17 cellular contexts compared by ENCODE assay signal in the genomic region with DNA sequence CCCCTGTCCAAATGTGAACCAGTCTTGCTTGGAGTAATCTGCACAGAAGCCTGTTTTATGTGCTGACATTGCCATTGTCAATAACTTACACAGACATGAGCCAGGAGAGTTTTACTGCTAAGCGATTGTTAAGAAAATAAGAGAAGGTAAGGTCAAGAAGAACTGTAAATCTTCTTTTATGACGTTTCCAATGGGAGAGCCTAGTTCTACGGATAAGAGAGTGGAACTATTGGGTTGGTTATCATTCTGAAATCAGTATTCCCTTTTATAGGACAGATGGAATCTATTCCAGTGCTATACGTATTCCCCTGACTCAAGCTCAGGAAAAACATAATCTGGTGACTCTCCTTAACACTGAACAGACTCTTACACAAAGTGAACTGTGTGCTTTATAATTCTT.
A peak's percentile ranks its signal among the peaks of the same experiment; 100 is the strongest.
DNase-seq lines count a peak whose midpoint lies in the region; ATAC-seq and TF ChIP-seq lines count a peak whose summit lies in the region.
"Had no signal": no experiment of that assay in that cellular context is flagged by ENCODE, and none has a peak within 500 bp of the region (broad histone marks: within the 10 kb centered on the region; RNA-seq: fewer than 3 reads in every experiment).

No MANE protein-coding gene starts in this region.

- intact Hi-C loops in left lung (cut with DNase I): no loop called here

- no peaks in the 10 kb centered on the region for H3K9me3 ChIP-seq in MG63
- H3K9me3 ChIP-seq in smooth muscle cell (replicated peaks; ENCODE audit: low read depth): no peaks in the 10 kb centered on the region
- no peaks in the 10 kb centered on the region for H3K9me3 ChIP-seq in left lung
- H3K9me3 ChIP-seq: BLaER1 treated with 17β-estradiol and CSF1 and Interleukin-3, amounts not matched to agents 10 nM and 100 nM; lower lobe of right lung; testis had no signal

- 37% methylated on average over 4 of the region's 4 CpGs for WGBS in smooth muscle cell (ENCODE audit: low lambda C conversion rate)

- DNase-seq in MG63 (no peak), astrocyte of the spinal cord (ENCODE audit: low read depth, low spot score) (no peak), foreskin fibroblast (peak in 1 of 2 donors; percentile 44), smooth muscle cell (lab: John Stamatoyannopoulos, UW; ENCODE audit: unreplicated experiment) (no peak), NCI-H748 treated with DMSO at 0.1 percent for 48 hours (lab: John Stamatoyannopoulos, UW) (no peak), left lung (no peak)
- DNase-seq in activated CD8-positive, alpha-beta memory T cell treated with anti-CD3 and anti-CD28 coated beads for 24 hours: no peak
- DNase-seq: activated effector memory CD4-positive, alpha-beta T cell treated with anti-CD3 and anti-CD28 coated beads, Interleukin-2, amount 50 U/mL, for 16 hours; dermis blood vessel endothelial cell; Kasumi-1; lower lobe of right lung; NCI-H446; retina; testis had no signal

- H2AFZ ChIP-seq in smooth muscle cell (ENCODE audit: low read depth): no peak overlapping the region
- H2AFZ ChIP-seq: GM23338 had no signal

- in situ Hi-C loops in astrocyte of the spinal cord (cut with HindIII; ENCODE audit: low sequenced_read_pairs): no loop called here

- H3F3A ChIP-seq in smooth muscle cell (ENCODE audit: low read depth): peaks cover 27% of the 10 kb centered on the region

- no peak overlapping the region for H3K4me2 ChIP-seq in smooth muscle cell
- H3K4me2 ChIP-seq: GM23338 had no signal

- H3K4me1 ChIP-seq in smooth muscle cell (ENCODE audit: low read depth): peaks cover 42% of the 10 kb centered on the region
- H3K4me1 ChIP-seq in left lung: peaks cover 9 to 23% of the 10 kb centered on the region in 2 donors

- H3K79me2 ChIP-seq in smooth muscle cell (ENCODE audit: low read depth): peaks cover 4% of the 10 kb centered on the region

- ATAC-seq in left lung: no peak
- ATAC-seq: GM23338; lower lobe of right lung; natural killer cell treated with Interleukin-12 subunit alpha and Interleukin-12 subunit beta and Interleukin-15 and Interleukin-18, amount 100 ng/mL, for 72 hours had no signal

- H3K36me3 ChIP-seq in MG63: peaks cover 75% of the 10 kb centered on the region
- no peaks in the 10 kb centered on the region for H3K36me3 ChIP-seq in smooth muscle cell (ENCODE audit: low read depth)
- peaks cover 0 to 7% of the 10 kb centered on the region in 2 donors for H3K36me3 ChIP-seq in left lung

- peak overlapping the region; percentile 18; the same call in 1 of the 2 replicates for H3K4me3 ChIP-seq in MG63
- H3K4me3 ChIP-seq in astrocyte of the spinal cord (ENCODE audit: low read depth, low read length): peak overlapping the region; percentile 81
- peak overlapping the region; percentile 61 to 94 for H3K4me3 ChIP-seq in foreskin fibroblast (ENCODE audit: low read depth in 1 of 2, low read length in 2 of 2)
- no peak overlapping the region for H3K4me3 ChIP-seq in smooth muscle cell
- H3K4me3 ChIP-seq in left lung: no peak overlapping the region
- H3K4me3 ChIP-seq: BLaER1 treated with 17β-estradiol and CSF1 and Interleukin-3, amounts not matched to agents 10 nM and 100 nM; GM23338; lower lobe of right lung had no signal

- no peaks in the 10 kb centered on the region for H3K27me3 ChIP-seq in MG63
- H3K27me3 ChIP-seq in smooth muscle cell (ENCODE audit: low read depth): no peaks in the 10 kb centered on the region
- no peaks in the 10 kb centered on the region for H3K27me3 ChIP-seq in left lung
- H3K27me3 ChIP-seq: BLaER1 treated with 17β-estradiol and CSF1 and Interleukin-3, amounts not matched to agents 10 nM and 100 nM; testis had no signal

- peak overlapping the region; percentile 62 for H3K27ac ChIP-seq in smooth muscle cell (ENCODE audit: low read depth)
- H3K27ac ChIP-seq in left lung: no peak overlapping the region
- H3K27ac ChIP-seq: BLaER1 treated with 17β-estradiol and CSF1 and Interleukin-3, amounts not matched to agents 10 nM and 100 nM; lower lobe of right lung had no signal

- no peak for TF ChIP-seq CTCF in astrocyte of the spinal cord (IDR thresholded peaks at IDR 0.05; ENCODE audit: low read depth, low read length)
- no peak for TF ChIP-seq CTCF in foreskin fibroblast (IDR thresholded peaks at IDR 0.05; ENCODE audit: low read depth, low read length)
- no peak for TF ChIP-seq CTCF in smooth muscle cell (IDR thresholded peaks at IDR 0.05; ENCODE audit: borderline replicate concordance, insufficient read depth, poor library complexity, severe bottlenecking)
- no peak for TF ChIP-seq CTCF in left lung (IDR thresholded peaks at IDR 0.05)

- H4K20me1 ChIP-seq in smooth muscle cell (ENCODE audit: low read depth): peaks cover 49% of the 10 kb centered on the region

- H3K9ac ChIP-seq in smooth muscle cell (ENCODE audit: low read depth): no peak overlapping the region
- H3K9ac ChIP-seq: BLaER1 treated with 17β-estradiol and CSF1 and Interleukin-3, amounts not matched to agents 10 nM and 100 nM had no signal

Comparison
In these comparisons a context has a peak if more than half of its experiments do, and no peak if none do; other contexts are left out.
1. H3K4me3 ChIP-seq: peak in MG63 (single experiment), astrocyte of the spinal cord (single experiment) and foreskin fibroblast (2 of 2); none in smooth muscle cell (single experiment) and left lung (0 of 2).